9 cellular contexts compared by ENCODE assay signal in genomic region chr2:128623776-128624424, GRCh38.
DNase-seq lines count a peak whose midpoint lies in the region; ATAC-seq and TF ChIP-seq lines count a peak whose summit lies in the region.
"Had no signal": no experiment of that assay in that cellular context is flagged by ENCODE, and none has a peak within 500 bp of the region (broad histone marks: within the 10 kb centered on the region; RNA-seq: fewer than 3 reads in every experiment).

No MANE protein-coding gene starts in this region.

- peak overlapping the region; percentile 30 for H3K4me2 ChIP-seq in PC-3 (ENCODE audit: low read length)

- H3K27me3 ChIP-seq in BJ (ENCODE audit: control insufficient read depth, insufficient read depth, low read length) (peaks cover 3% of the 10 kb centered on the region), PC-3 (ENCODE audit: low read length) (peaks cover 21% of the 10 kb centered on the region), kidney epithelial cell (ENCODE audit: control insufficient read depth, insufficient read depth, low read length) (no peaks in the 10 kb centered on the region), sigmoid colon (no peaks in the 10 kb centered on the region)

- H3K4me1 ChIP-seq in PC-3 (ENCODE audit: insufficient read depth, low read length) (peaks cover 12% of the 10 kb centered on the region), sigmoid colon (no peaks in the 10 kb centered on the region)

- TF ChIP-seq EP300 in sigmoid colon (IDR thresholded peaks at IDR 0.05) = no peak

- intact Hi-C loops in PC-3 (cut with micrococcal nuclease) (no loop called here), sigmoid colon (cut with DNase I) (no loop called here)

- no peaks in the 10 kb centered on the region for H3K36me3 ChIP-seq in BJ (ENCODE audit: control insufficient read depth, insufficient read depth, low read length)
- H3K36me3 ChIP-seq in PC-3 (ENCODE audit: low read depth, low read length) = no peaks in the 10 kb centered on the region
- H3K36me3 ChIP-seq in kidney epithelial cell (ENCODE audit: control insufficient read depth, insufficient read depth, low read length) = no peaks in the 10 kb centered on the region
- H3K36me3 ChIP-seq in sigmoid colon = no peaks in the 10 kb centered on the region

- H3K9me2 ChIP-seq in PC-3 (replicated peaks; ENCODE audit: low read length) = no peaks in the 10 kb centered on the region

- CTCF ChIA-PET in BJ (lab: Yijun Ruan, JAX) = no interaction called here
- CTCF ChIA-PET in PC-3 (lab: Charles Lee) = no interaction called here

- H2AFZ ChIP-seq in PC-3 (ENCODE audit: low read length) = no peak overlapping the region

- TF ChIP-seq CTCF in BJ (IDR thresholded peaks at IDR 0.05; ENCODE audit: insufficient read depth, low read depth, low read length) = no peak
- no peak for TF ChIP-seq CTCF in PC-3 (conservative IDR thresholded peaks at IDR 0.05; ENCODE audit: low read depth, low read length)
- TF ChIP-seq CTCF in kidney epithelial cell (IDR thresholded peaks at IDR 0.05; ENCODE audit: insufficient read depth, low read length, poor library complexity, severe bottlenecking) = no peak
- no peak for TF ChIP-seq CTCF in sigmoid colon (IDR thresholded peaks at IDR 0.05)

- in situ Hi-C loops in G401 (cut with HindIII; ENCODE audit: low sequenced_read_pairs) = no loop called here

- H3K9me3 ChIP-seq in PC-3 (ENCODE audit: low read length) (no peaks in the 10 kb centered on the region), sigmoid colon (no peaks in the 10 kb centered on the region)

- no peaks in the 10 kb centered on the region for H3K79me2 ChIP-seq in PC-3 (ENCODE audit: low read length)

- H3K27ac ChIP-seq in PC-3 (ENCODE audit: low read length) (no peak overlapping the region), sigmoid colon (no peak overlapping the region)

- TF ChIP-seq POLR2A in sigmoid colon (IDR thresholded peaks at IDR 0.05) = no peak

- H3F3A ChIP-seq in PC-3 (ENCODE audit: low read length, unreplicated experiment) = no peaks in the 10 kb centered on the region

- H3K9ac ChIP-seq in PC-3 (ENCODE audit: low read length) = no peak overlapping the region

- DNase-seq in BJ (ENCODE audit: low read depth) (peak; percentile 62), PC-3 (peak; percentile 83), kidney epithelial cell (ENCODE audit: low read depth) (peak; percentile 21), sigmoid colon (no peak), G401 (ENCODE audit: low spot score) (no peak)
- no peak for DNase-seq in activated CD4-positive, CD25-positive, alpha-beta regulatory T cell (lab: John Stamatoyannopoulos, UW)

- WGBS in sigmoid colon, 2 donors = 69 to 71% methylated on average over 8 of the region's 8 CpGs

- BruUV-seq in PC-3 (replicated peaks; lab: Mats Ljungman, UMichigan) = no TSS peak

- POLR2A ChIA-PET in BJ (lab: Charles Lee) = interaction anchor here (0.6 kb wide), 1 partner anchor 399 kb away, joined by 4 read pairs; no protein-coding TSS in a partner anchor
- POLR2A ChIA-PET in PC-3 (lab: Charles Lee; ENCODE audit: unreplicated experiment) = no interaction called here

- H3K4me3 ChIP-seq in BJ (ENCODE audit: low read depth, low read length) (no peak overlapping the region), PC-3 (ENCODE audit: low read length) (no peak overlapping the region), kidney epithelial cell (ENCODE audit: low read depth, low read length) (no peak overlapping the region), sigmoid colon (no peak overlapping the region)

- ATAC-seq in GM19035 (IDR thresholded peaks at IDR 0.05; ENCODE audit: unreplicated experiment) (peak; percentile 90), HG03108 (IDR thresholded peaks at IDR 0.05; ENCODE audit: unreplicated experiment) (peak; percentile 92), PC-3 (peak; percentile 42; the same call in 1 of the 2 replicates)
- ATAC-seq: HCT116 had no signal

- H4K20me1 ChIP-seq in PC-3 (ENCODE audit: low read length) = no peaks in the 10 kb centered on the region

Comparison
In these comparisons a context has a peak if more than half of its experiments do, and no peak if none do; other contexts are left out.
1. DNase-seq: peak in BJ (single experiment), PC-3 (single experiment) and kidney epithelial cell (single experiment); none in sigmoid colon (single experiment), G401 (single experiment) and activated CD4-positive, CD25-positive, alpha-beta regulatory T cell (0 of 4).
2. ATAC-seq: peak in every context shown above with its lines; median percentile 92 in HG03108; 90 in GM19035; 42 in PC-3.